In the genomic region with DNA sequence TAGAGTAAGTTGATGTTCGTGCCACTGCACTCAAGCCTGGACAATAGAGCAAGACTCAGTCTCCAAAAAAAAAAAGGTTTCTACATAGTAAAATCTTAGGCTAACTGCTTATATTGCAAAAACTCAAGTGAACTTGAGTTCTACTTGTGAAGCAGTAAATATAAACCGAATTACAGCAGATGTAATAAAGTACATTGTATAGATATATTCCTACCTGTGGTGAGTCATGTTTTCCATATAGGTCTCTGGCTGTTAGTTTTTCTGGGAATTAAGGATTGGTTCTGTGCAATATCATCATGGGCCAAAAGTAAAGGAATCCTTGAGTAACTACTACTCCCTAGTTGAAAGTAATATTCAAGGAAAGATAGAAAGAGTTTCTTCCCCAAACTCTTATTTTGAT, we compare ENCODE assay signal across 25 cellular contexts.
"Had no signal": no experiment of that assay in that cellular context is flagged by ENCODE, and none has a peak within 500 bp of the region (broad histone marks: within the 10 kb centered on the region; RNA-seq: fewer than 3 reads in every experiment).

No MANE protein-coding gene starts in this region.

- H3K27ac ChIP-seq: stomach, suprapubic skin, testis, thoracic aorta, thyroid gland, tibial artery, tibial nerve, transverse colon, upper lobe of left lung, upper lobe of right lung, uterus, vagina had no signal

- DNase-seq: stimulated activated CD4-positive, alpha-beta T cell treated with anti-CD3 and anti-CD28 coated beads, Interleukin-2, amount 100 ng/mL, for 48 hours; stimulated activated CD4-positive, alpha-beta T cell treated with anti-CD3 and anti-CD28 coated beads, Interleukin-4, amount 100 ng/mL, for 1 hour; stimulated activated CD4-positive, alpha-beta T cell treated with anti-CD3 and anti-CD28 coated beads, Interleukin-4, amount 100 ng/mL, for 24 hours; stimulated activated CD4-positive, alpha-beta T cell treated with anti-CD3 and anti-CD28 coated beads, Interleukin-4, amount 100 ng/mL, for 4 hours; stimulated activated CD8-positive, alpha-beta memory T cell treated with anti-CD3 and anti-CD28 coated beads, Interleukin-4, amount 100 ng/mL, for 48 hours; stimulated activated naive B cell treated with anti-CD40 and anti-IgM and Interleukin-4, amounts not matched to agents 10 μg/mL and 1 μg/mL and 100 μg/mL, for 72 hours; stimulated activated naive CD4-positive, alpha-beta T cell; stimulated activated naive CD4-positive, alpha-beta T cell treated with Interleukin-2 at 50 U/mL for 16 hours; stimulated activated naive CD8-positive, alpha-beta T cell treated with anti-CD3 and anti-CD28 coated beads, Interleukin-15, amount 100 ng/mL, for 72 hours; stimulated activated naive CD8-positive, alpha-beta T cell treated with anti-CD3 and anti-CD28 coated beads, Interleukin-15, Interleukin-2, amounts not matched to agents 100 U/mL and 50 U/mL, for 24 hours; stomach; substantia nigra; testis; thyroid gland; tibial artery; transverse colon; upper lobe of right lung; uterus had no signal

- H3K4me1 ChIP-seq: stomach, suprapubic skin, testis, thyroid gland, upper lobe of left lung, upper lobe of right lung, uterus, vagina had no signal

- ATAC-seq: stimulated activated effector memory CD8-positive, alpha-beta T cell treated with anti-CD3 and anti-CD28 coated beads, Interleukin-12 subunit alpha, Interleukin-12 subunit beta, amount 100 ng/mL, for 72 hours; stimulated activated memory B cell treated with anti-CD40 and anti-IgM and Interleukin-4, amounts not matched to agents 10 μg/mL and 1 μg/mL and 100 μg/mL, for 72 hours; stimulated activated naive B cell treated with anti-CD40 and anti-IgM and Interleukin-4, amounts not matched to agents 10 μg/mL and 1 μg/mL and 100 μg/mL, for 72 hours; stimulated activated naive CD8-positive, alpha-beta T cell treated with anti-CD3 and anti-CD28 coated beads, Interleukin-15, amount 100 ng/mL, for 72 hours; stimulated activated naive CD8-positive, alpha-beta T cell treated with anti-CD3 and anti-CD28 coated beads, Interleukin-15, Interleukin-2, amounts not matched to agents 100 U/mL and 50 U/mL, for 24 hours; upper lobe of right lung had no signal

- H3K9me3 ChIP-seq: stomach, suprapubic skin, testis, thoracic aorta, thyroid gland, tibial artery, transverse colon, upper lobe of left lung, upper lobe of right lung, uterus, vagina had no signal

- H3K27me3 ChIP-seq: stomach, suprapubic skin, testis, thyroid gland, tibial artery, tibial nerve, transverse colon, upper lobe of left lung, upper lobe of right lung, uterus, vagina had no signal

- H3K4me3 ChIP-seq: stomach, suprapubic skin, testis, thoracic aorta, thyroid gland, tibial artery, tibial nerve, transverse colon, upper lobe of left lung, upper lobe of right lung, uterus, vagina had no signal

- H3K36me3 ChIP-seq: suprapubic skin, thoracic aorta, thyroid gland, tibial artery, transverse colon, upper lobe of left lung, upper lobe of right lung, uterus, vagina had no signal
